Comparison of ENCODE assay signal across 28 cellular contexts in genomic region chr15:73955851-73956250, GRCh38. TPM values are rescaled to one million over a fixed set of nuclear protein-coding genes. Genes with fewer than 3 reads are reported as not detected.
DNase-seq lines count a peak whose midpoint lies in the region; ATAC-seq, FAIRE-seq and TF ChIP-seq lines count a peak whose summit lies in the region.
"Had no signal": no experiment of that assay in that cellular context is flagged by ENCODE, and none has a peak within 500 bp of the region (broad histone marks: within the 10 kb centered on the region; RNA-seq: fewer than 3 reads in every experiment).

No MANE protein-coding gene starts in this region.

- no peaks in the 10 kb centered on the region for H3K9me3 ChIP-seq in HCT116 (ENCODE audit: control insufficient read depth in 1 of 2, insufficient read depth in 1 of 2, low read depth in 1 of 2, low read length in 2 of 2)
- H3K9me3 ChIP-seq: breast epithelium, esophagus muscularis mucosa, mucosa of descending colon, right lobe of liver had no signal

- peaks cover 30% of the 10 kb centered on the region for H3K4me1 Mint-ChIP-seq in activated CD4-positive, alpha-beta memory T cell treated with anti-CD3 and anti-CD28 coated beads for 36 hours (ENCODE audit: low read depth)

- intact Hi-C loops in HCT116 (cut with micrococcal nuclease) = no loop called here
- intact Hi-C loops in sciatic nerve (cut with DNase I) = no loop called here
- intact Hi-C loops in activated CD4-positive, alpha-beta memory T cell treated with anti-CD3 and anti-CD28 coated beads for 36 hours (cut with micrococcal nuclease) = no loop called here

- no peaks in the 10 kb centered on the region for H3K27me3 ChIP-seq in ACC112 (ENCODE audit: insufficient read depth, low read length)
- no peaks in the 10 kb centered on the region for H3K27me3 ChIP-seq in HCT116 (ENCODE audit: insufficient read depth, low read length)
- H3K27me3 ChIP-seq: breast epithelium, esophagus muscularis mucosa, right lobe of liver had no signal

- H3K9ac ChIP-seq in HCT116 (ENCODE audit: low read length) = no peak overlapping the region

- CTCF ChIA-PET in HCT116 (lab: Charles Lee) = no interaction called here
- CTCF ChIA-PET in activated CD4-positive, alpha-beta memory T cell treated with anti-CD3 and anti-CD28 coated beads for 36 hours (lab: Charles Lee) = interaction anchor here (1.3 kb wide), 1 partner anchor 17 kb away, joined by 4 read pairs; no protein-coding TSS in a partner anchor

- no peaks in the 10 kb centered on the region for H3K9me3 Mint-ChIP-seq in activated CD4-positive, alpha-beta memory T cell treated with anti-CD3 and anti-CD28 coated beads for 36 hours
- H3K9me3 Mint-ChIP-seq: activated CD4-positive, alpha-beta memory T cell treated with anti-CD3 and anti-CD28 coated beads, Interleukin-2, amount 10 ng/mL, durations not matched to agents 7 days and 5 days; endodermal cell; IgD-negative memory B cell; nephron progenitor cell; T-cell had no signal

- no peaks in the 10 kb centered on the region for H3K79me2 ChIP-seq in ACC112 (ENCODE audit: control insufficient read depth, insufficient read depth, low read length, unreplicated experiment)
- no peaks in the 10 kb centered on the region for H3K79me2 ChIP-seq in HCT116 (ENCODE audit: insufficient read depth, low read length)

- TF ChIP-seq RAD21 in HCT116 (IDR thresholded peaks at IDR 0.05; ENCODE audit: low read depth) = no peak

- H3K27me3 Mint-ChIP-seq in activated CD4-positive, alpha-beta memory T cell treated with anti-CD3 and anti-CD28 coated beads for 36 hours = no peaks in the 10 kb centered on the region
- H3K27me3 Mint-ChIP-seq: activated CD4-positive, alpha-beta memory T cell treated with anti-CD3 and anti-CD28 coated beads, Interleukin-2, amount 10 ng/mL, durations not matched to agents 7 days and 5 days; IgD-negative memory B cell; T-cell had no signal

- no peaks in the 10 kb centered on the region for H4K20me1 ChIP-seq in HCT116 (ENCODE audit: insufficient read depth)

- H3K4me3 ChIP-seq in ACC112 (ENCODE audit: low read depth, low read length) = no peak overlapping the region
- H3K4me3 ChIP-seq in HCT116 (replicated peaks in 1 of 2; ENCODE audit: low read depth in 1 of 2, low read length in 2 of 2) = no peak overlapping the region
- no peak overlapping the region for H3K4me3 ChIP-seq in coronary artery
- H3K4me3 ChIP-seq: breast epithelium, esophagus muscularis mucosa, mucosa of descending colon, right lobe of liver had no signal

- no peak overlapping the region for H3K27ac Mint-ChIP-seq in activated CD4-positive, alpha-beta memory T cell treated with anti-CD3 and anti-CD28 coated beads for 36 hours
- H3K27ac Mint-ChIP-seq: activated CD4-positive, alpha-beta memory T cell treated with anti-CD3 and anti-CD28 coated beads, Interleukin-2, amount 10 ng/mL, durations not matched to agents 7 days and 5 days; endodermal cell; IgD-negative memory B cell; nephron progenitor cell had no signal

- no TSS peak for BruUV-seq in HCT116 (replicated peaks; lab: Mats Ljungman, UMichigan)

- no peak overlapping the region for H2AFZ ChIP-seq in ACC112 (ENCODE audit: low read length, unreplicated experiment)
- H2AFZ ChIP-seq in HCT116 (ENCODE audit: low read depth, low read length, poor library complexity, severe bottlenecking) = no peak overlapping the region

- no peak for TF ChIP-seq POLR2A in HCT116 (IDR thresholded peaks at IDR 0.05; ENCODE audit: borderline replicate concordance, extremely low read depth, insufficient read depth, insufficient read length)

- POLR2A ChIA-PET in HCT116 (lab: Charles Lee) = interaction anchor here (1.0 kb wide), 1 partner anchor 27 kb away, joined by 5 read pairs; no protein-coding TSS in a partner anchor
- POLR2A ChIA-PET in activated CD4-positive, alpha-beta memory T cell treated with anti-CD3 and anti-CD28 coated beads for 36 hours (lab: Charles Lee) = no interaction called here

- H3K36me3 Mint-ChIP-seq in activated CD4-positive, alpha-beta memory T cell treated with anti-CD3 and anti-CD28 coated beads for 36 hours = no peaks in the 10 kb centered on the region
- H3K36me3 Mint-ChIP-seq: IgD-negative memory B cell, T-cell had no signal

- H3K27ac ChIP-seq in ACC112 (ENCODE audit: low read depth, low read length) (peak overlapping the region; percentile 46), HCT116 (ENCODE audit: low read depth, low read length) (no peak overlapping the region; the same call in 1 of the 2 replicates), coronary artery (peak overlapping the region in 1 of 2 donors; percentile 54)
- H3K27ac ChIP-seq: C4-2B, right lobe of liver had no signal

- RAD21 ChIA-PET in HCT116 (lab: Charles Lee; ENCODE audit: low non-redundant PET in 1 of 2, low total read pairs in 2 of 2, uncharacterized antibody in 2 of 2, unreplicated experiment in 2 of 2) = no interaction called here

- TF ChIP-seq CTCF in HCT116 (IDR thresholded peaks at IDR 0.05 in 2 of 3, conservative IDR thresholded peaks at IDR 0.05 in 1 of 3; ENCODE audit: borderline replicate concordance in 1 of 3, insufficient read depth in 1 of 3, low read depth in 2 of 3, low read length in 2 of 3) (no peak), coronary artery (IDR thresholded peaks at IDR 0.05) (no peak)

- H3K9me2 ChIP-seq in HCT116 (ENCODE audit: insufficient read depth) = no peaks in the 10 kb centered on the region

- FAIRE-seq in RCC 7860 (lab: Jason Lieb, UNC) = no peak
- FAIRE-seq: D721Med, islet of Langerhans had no signal

- H3K4me1 ChIP-seq in ACC112 (ENCODE audit: control insufficient read depth, insufficient read depth, low read length, unreplicated experiment) (peaks cover 50% of the 10 kb centered on the region), HCT116 (ENCODE audit: control insufficient read depth in 1 of 2, insufficient read depth in 2 of 2, low read length in 2 of 2) (peaks cover 16 to 38% of the 10 kb centered on the region in 2 experiments)
- H3K4me1 ChIP-seq: right lobe of liver had no signal

- H3K4me2 ChIP-seq in HCT116 (ENCODE audit: low read length) = peak overlapping the region; percentile 82

- H3K4me3 Mint-ChIP-seq in activated CD4-positive, alpha-beta memory T cell treated with anti-CD3 and anti-CD28 coated beads for 36 hours = no peak overlapping the region
- H3K4me3 Mint-ChIP-seq: activated CD4-positive, alpha-beta memory T cell treated with anti-CD3 and anti-CD28 coated beads, Interleukin-2, amount 10 ng/mL, durations not matched to agents 7 days and 5 days; endodermal cell; IgD-negative memory B cell; nephron progenitor cell; T-cell had no signal

- H3K36me3 ChIP-seq in ACC112 (ENCODE audit: insufficient read depth, low read length) (no peaks in the 10 kb centered on the region), HCT116 (ENCODE audit: control insufficient read depth in 1 of 2, insufficient read depth in 2 of 2, low read length in 2 of 2) (no peaks in the 10 kb centered on the region)
- H3K36me3 ChIP-seq: breast epithelium, esophagus muscularis mucosa, right lobe of liver had no signal

- DNase-seq in HCT116 (ENCODE audit: low read depth, low spot score) = no peak
- peak; percentile 67 for DNase-seq in coronary artery (ENCODE audit: low spot score)
- peak; percentile 53 for DNase-seq in sciatic nerve (ENCODE audit: low spot score)
- DNase-seq in retina = no peak
- DNase-seq in activated CD4-positive, alpha-beta memory T cell treated with anti-CD3 and anti-CD28 coated beads for 36 hours = no peak
- DNase-seq in RCC 7860 (ENCODE audit: low spot score) = no peak
- DNase-seq in NCI-H446 (lab: John Stamatoyannopoulos, UW) = no peak
- DNase-seq: ACHN; activated CD4-positive, alpha-beta memory T cell treated with anti-CD3 and anti-CD28 coated beads, Interleukin-2, amount 10 ng/mL, durations not matched to agents 7 days and 5 days; activated gamma-delta T cell treated with Interleukin-2 at 50 U/mL for 16 hours; cortex of kidney; endodermal cell; mucosa of descending colon; NCI-H1105; NCI-H2029 treated with DMSO at 0.1 percent for 48 hours; nephron progenitor cell; right lobe of liver; SIG-M5; T-cell had no signal

- ATAC-seq in HCT116 = no peak
- ATAC-seq in sciatic nerve = no peak
- ATAC-seq: activated CD4-positive, CD25-positive, alpha-beta regulatory T cell treated with anti-CD3 and anti-CD28 coated beads, Interleukin-2, amount 50 U/mL, for 24 hours; right lobe of liver; T-cell had no signal

TF ChIP-seq in HCT116, 20 proteins besides CTCF, POLR2A, EP300 and RAD21 (continues in another document):
- TF ChIP-seq CEBPB (IDR thresholded peaks at IDR 0.05; ENCODE audit: low read depth) (no peak), SIN3A (IDR thresholded peaks at IDR 0.05; ENCODE audit: low read depth) (no peak), ZNF274 (IDR thresholded peaks at IDR 0.05; ENCODE audit: low read depth, low read length) (no peak), MAX (IDR thresholded peaks at IDR 0.05) (no peak), EGR1 (IDR thresholded peaks at IDR 0.05; ENCODE audit: low read depth) (no peak), JUND (IDR thresholded peaks at IDR 0.05) (no peak)

RNA-seq across cellular contexts. Expression of gene LOXL1, which starts 29.6 kb away (rescaled TPM):
- total RNA-seq in HCT116 (2021; ENCODE audit: unreplicated experiment) = 14.9 TPM
- polyA plus RNA-seq in HCT116 (2012) = 18.6 and 21.7 TPM in 2 replicates
- 16.6 TPM for total RNA-seq in sciatic nerve
- 1 to 10 TPM; 2.5 to 3.3 TPM for total RNA-seq in activated CD4-positive, alpha-beta memory T cell treated with anti-CD3 and anti-CD28 coated beads for 36 hours
- total RNA-seq: OCI-LY7 had no signal

RNA-seq across cellular contexts. Expression of gene STOML1, which starts 36.2 kb away (rescaled TPM):
- total RNA-seq in HCT116 (2021; ENCODE audit: unreplicated experiment) (5.0 TPM), sciatic nerve (15.2 TPM)
- 3.0 and 4.0 TPM in 2 replicates for polyA plus RNA-seq in HCT116 (2012)
- 10 to 100 TPM in 1 of 2 experiments, 1 to 10 TPM in 1; 7.1 to 10.1 TPM for total RNA-seq in activated CD4-positive, alpha-beta memory T cell treated with anti-CD3 and anti-CD28 coated beads for 36 hours

RNA-seq across cellular contexts. Expression of gene PML, which starts 38.7 kb away (rescaled TPM):
- total RNA-seq in HCT116 (2021; ENCODE audit: unreplicated experiment) (28.1 TPM), sciatic nerve (86.6 TPM)
- 23.1 and 29.6 TPM in 2 replicates for polyA plus RNA-seq in HCT116 (2012)
- total RNA-seq in activated CD4-positive, alpha-beta memory T cell treated with anti-CD3 and anti-CD28 coated beads for 36 hours = 10 to 100 TPM; 67.6 to 69.8 TPM

Comparison
In these comparisons a context has a peak if more than half of its experiments do, and no peak if none do; other contexts are left out.
1. DNase-seq: peak in coronary artery (single experiment) and sciatic nerve (single experiment); none in HCT116 (single experiment), retina (single experiment), activated CD4-positive, alpha-beta memory T cell treated with anti-CD3 and anti-CD28 coated beads for 36 hours (single experiment), RCC 7860 (single experiment) and NCI-H446 (0 of 2).